In the genomic region with DNA sequence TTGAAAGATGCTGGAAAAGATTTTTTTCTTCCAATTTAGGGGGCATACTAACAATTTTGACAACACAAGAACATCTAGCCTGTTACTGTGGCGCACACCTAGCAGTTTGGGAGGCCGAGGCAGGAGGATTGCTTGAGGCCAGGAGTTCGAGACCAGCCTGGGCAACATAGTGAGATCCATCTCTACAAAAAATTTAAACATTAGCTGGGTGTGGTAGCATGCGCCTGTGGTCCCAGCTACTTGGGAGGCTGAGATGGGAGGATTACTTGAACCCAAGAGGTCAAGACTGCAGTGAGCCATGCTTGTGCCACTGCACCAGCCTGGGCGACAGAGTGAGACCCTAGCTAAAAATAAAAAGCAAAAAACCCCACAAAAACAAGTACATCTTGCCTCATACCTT, we compare ENCODE assay signal across 25 cellular contexts.
"Had no signal": no experiment of that assay in that cellular context is flagged by ENCODE, and none has a peak within 500 bp of the region (broad histone marks: within the 10 kb centered on the region; RNA-seq: fewer than 3 reads in every experiment).

No MANE protein-coding gene starts in this region.

- H3K4me3 Mint-ChIP-seq: dendritic cell treated with granulocyte-macrophage colony-stimulating factor and Interleukin-4, amounts not matched to agents 40 ng/mL and 50 ng/mL, for 4 days; effector memory CD8-positive, alpha-beta T cell; endodermal cell; mesothelial cell of epicardium; naive B cell had no signal

- FAIRE-seq: endometrium, keratinocyte had no signal

- H3K36me3 ChIP-seq: colonic mucosa, esophagus squamous epithelium, gastroesophageal sphincter, heart left ventricle, left lung, lower lobe of right lung had no signal

- H3K9me3 Mint-ChIP-seq: dendritic cell treated with granulocyte-macrophage colony-stimulating factor and Interleukin-4, amounts not matched to agents 40 ng/mL and 50 ng/mL, for 4 days; effector memory CD8-positive, alpha-beta T cell; mesothelial cell of epicardium; naive B cell had no signal

- DNase-seq: colonic mucosa; cortex of kidney; effector CD8-positive, alpha-beta T cell; effector memory CD8-positive, alpha-beta T cell; endodermal cell; erythroblast; esophagus squamous epithelium; foreskin fibroblast; foreskin melanocyte; heart left ventricle; hippocampal formation; left cardiac atrium; left lung; left ventricle myocardium superior; lower lobe of right lung; mesenchymal stem cell; mucosa of descending colon; naive B cell had no signal

- H3K4me1 ChIP-seq: colonic mucosa, esophagus squamous epithelium, left lung had no signal

- H3K9me3 ChIP-seq: colonic mucosa, esophagus squamous epithelium, gastroesophageal sphincter, heart left ventricle, left lung, lower lobe of right lung, mucosa of descending colon had no signal

- ATAC-seq: effector memory CD8-positive, alpha-beta T cell; esophagus mucosa; gastroesophageal sphincter; heart left ventricle; left cardiac atrium; left lung; left ventricle myocardium superior; lower lobe of right lung; mucosa of descending colon had no signal

- H3K36me3 Mint-ChIP-seq: mesothelial cell of epicardium, naive B cell had no signal

- H3K27me3 Mint-ChIP-seq: dendritic cell treated with granulocyte-macrophage colony-stimulating factor and Interleukin-4, amounts not matched to agents 40 ng/mL and 50 ng/mL, for 4 days; effector memory CD8-positive, alpha-beta T cell; naive B cell had no signal

- H3K4me3 ChIP-seq: colonic mucosa, esophagus squamous epithelium, gastroesophageal sphincter, heart left ventricle, left lung, lower lobe of right lung, mucosa of descending colon had no signal

- H3K27ac Mint-ChIP-seq: dendritic cell treated with granulocyte-macrophage colony-stimulating factor and Interleukin-4, amounts not matched to agents 40 ng/mL and 50 ng/mL, for 4 days; effector memory CD8-positive, alpha-beta T cell; endodermal cell; mesothelial cell of epicardium; naive B cell had no signal

- H3K27ac ChIP-seq: colonic mucosa, epithelial cell of prostate, esophagus squamous epithelium, gastroesophageal sphincter, heart left ventricle, left lung, lower lobe of right lung had no signal
